In genomic region chr10:131207176-131207575, GRCh38 we compare ENCODE assay signal across 10 cellular contexts.
"Had no signal": no experiment of that assay in that cellular context is flagged by ENCODE, and none has a peak within 500 bp of the region (broad histone marks: within the 10 kb centered on the region; RNA-seq: fewer than 3 reads in every experiment).

No MANE protein-coding gene starts in this region.

- DNase-seq: activated B cell treated with CpG ODN at 0.5 μM for 24 hours; activated CD4-positive, alpha-beta memory T cell treated with anti-CD3 and anti-CD28 coated beads for 36 hours; activated CD4-positive, alpha-beta T cell treated with anti-CD3 and anti-CD28 coated beads for 48 hours; activated naive CD8-positive, alpha-beta T cell treated with anti-CD3 and anti-CD28 coated beads for 36 hours; hypothalamus; naive B cell; occipital lobe; stimulated activated CD4-positive, alpha-beta T cell treated with anti-CD3 and anti-CD28 coated beads, Interleukin-4, amount 100 ng/mL, for 4 hours; SW 1271; T-helper 17 cell had no signal
